ENCODE assay signal across 15 cellular contexts in genomic region chr2:145380436-145381017, GRCh38.
DNase-seq lines count a peak whose midpoint lies in the region; ATAC-seq, FAIRE-seq and TF ChIP-seq lines count a peak whose summit lies in the region.
"Had no signal": no experiment of that assay in that cellular context is flagged by ENCODE, and none has a peak within 500 bp of the region (broad histone marks: within the 10 kb centered on the region; RNA-seq: fewer than 3 reads in every experiment).

No MANE protein-coding gene starts in this region.

- TF ChIP-seq EP300 in A549 (IDR thresholded peaks at IDR 0.05): no peak

- no peaks in the 10 kb centered on the region for H3K79me2 ChIP-seq in HCT116 (ENCODE audit: insufficient read depth, low read length)

- no peak overlapping the region for H3K4me2 ChIP-seq in A549
- H3K4me2 ChIP-seq in HCT116 (ENCODE audit: low read length): no peak overlapping the region

- POLR2A ChIA-PET in A549 (lab: Yijun Ruan, JAX): no interaction called here
- POLR2A ChIA-PET in HCT116 (lab: Charles Lee): no interaction called here

- BruUV-seq in HCT116 (replicated peaks; lab: Mats Ljungman, UMichigan): no TSS peak

- no peaks in the 10 kb centered on the region for H3K27me3 ChIP-seq in HCT116 (ENCODE audit: insufficient read depth, low read length)
- no peaks in the 10 kb centered on the region for H3K27me3 ChIP-seq in foreskin keratinocyte
- no peaks in the 10 kb centered on the region; the same call in 1 of the 2 replicates for H3K27me3 ChIP-seq in HAP-1 (ENCODE audit: low read depth)
- H3K27me3 ChIP-seq: pancreas, transverse colon had no signal

- TF ChIP-seq POLR2A in A549 (IDR thresholded peaks at IDR 0.05; ENCODE audit: low read length) (no peak), HCT116 (IDR thresholded peaks at IDR 0.05; ENCODE audit: borderline replicate concordance, extremely low read depth, insufficient read depth, insufficient read length) (no peak)

- ATAC-seq in A549 (peak; percentile 49 to 56; a peak in 4 of 6 replicates), HCT116 (no peak; the same call in 1 of the 2 replicates), foreskin keratinocyte (peak; percentile 61), sciatic nerve (no peak)
- ATAC-seq: left cardiac atrium, pancreas had no signal

- no peaks in the 10 kb centered on the region for H3K36me3 ChIP-seq in HCT116 (ENCODE audit: control insufficient read depth in 1 of 2, insufficient read depth in 2 of 2, low read length in 2 of 2)
- H3K36me3 ChIP-seq in HAP-1 (replicated peaks): no peaks in the 10 kb centered on the region
- H3K36me3 ChIP-seq: pancreas, transverse colon had no signal

- DNase-seq in A549 (ENCODE audit: low read depth in 1 of 2, low spot score in 1 of 2): peak; percentile 2 to 58
- DNase-seq in HCT116 (ENCODE audit: low read depth, low spot score): peak; percentile 12
- DNase-seq in SK-MEL-5 (ENCODE audit: low read depth, low spot score): peak; percentile 39
- DNase-seq in foreskin keratinocyte: peak; percentile 61 to 80
- DNase-seq in C1 segment of cervical spinal cord (lab: John Stamatoyannopoulos, UW): no peak
- no peak for DNase-seq in HAP-1 (ENCODE audit: low spot score in 2 of 2)
- no peak for DNase-seq in sciatic nerve (ENCODE audit: low spot score)
- DNase-seq in T-helper 9 cell: no peak
- DNase-seq: activated B cell treated with CpG ODN at 0.5 μM for 24 hours, left cardiac atrium, NCI-H1048, pancreas, RPMI8226, transverse colon had no signal

- TF ChIP-seq RAD21 in A549 (conservative IDR thresholded peaks at IDR 0.05 in 1 of 2, IDR thresholded peaks at IDR 0.05 in 1 of 2) (no peak), HCT116 (IDR thresholded peaks at IDR 0.05; ENCODE audit: low read depth) (no peak)

- TF ChIP-seq CTCF in A549 (IDR thresholded peaks at IDR 0.05) (no peak), HCT116 (IDR thresholded peaks at IDR 0.05 in 2 of 3, conservative IDR thresholded peaks at IDR 0.05 in 1 of 3; ENCODE audit: borderline replicate concordance in 1 of 3, insufficient read depth in 1 of 3, low read depth in 2 of 3, low read length in 2 of 3) (no peak), foreskin keratinocyte (conservative IDR thresholded peaks at IDR 0.05) (no peak)

- no peaks in the 10 kb centered on the region for H4K20me1 ChIP-seq in HCT116 (ENCODE audit: insufficient read depth)

- WGBS in A549 (ENCODE audit: missing lambda C conversion rate): 55% methylated on average over 4 of the region's 4 CpGs

- FAIRE-seq in A549 (lab: Jason Lieb, UNC): no peak
- FAIRE-seq: pancreas had no signal

- no peak overlapping the region for H3K9ac ChIP-seq in HCT116 (ENCODE audit: low read length)

- intact Hi-C loops in HCT116 (cut with micrococcal nuclease) (no loop called here), sciatic nerve (cut with DNase I) (no loop called here)

- no peak overlapping the region for H2AFZ ChIP-seq in HCT116 (ENCODE audit: low read depth, low read length, poor library complexity, severe bottlenecking)

- peaks cover 8% of the 10 kb centered on the region; the same call in 1 of the 3 replicates for H3K4me1 ChIP-seq in A549
- peaks cover 0 to 8% of the 10 kb centered on the region in 2 experiments; a peak in 2 of 4 replicates for H3K4me1 ChIP-seq in HCT116 (ENCODE audit: control insufficient read depth in 1 of 2, insufficient read depth in 2 of 2, low read length in 2 of 2)
- no peaks in the 10 kb centered on the region for H3K4me1 ChIP-seq in foreskin keratinocyte
- no peaks in the 10 kb centered on the region for H3K4me1 ChIP-seq in HAP-1
- H3K4me1 ChIP-seq: pancreas, transverse colon had no signal

- H3K9me2 ChIP-seq in HCT116 (ENCODE audit: insufficient read depth): no peaks in the 10 kb centered on the region; the same call in 1 of the 2 replicates

- H3K9me3 ChIP-seq in A549 (no peaks in the 10 kb centered on the region), HCT116 (ENCODE audit: control insufficient read depth in 1 of 2, insufficient read depth in 1 of 2, low read depth in 1 of 2, low read length in 2 of 2) (no peaks in the 10 kb centered on the region), HAP-1 (no peaks in the 10 kb centered on the region)
- H3K9me3 ChIP-seq: pancreas, transverse colon had no signal

- CTCF ChIA-PET in A549 (lab: Yijun Ruan, JAX): no interaction called here
- CTCF ChIA-PET in HCT116 (lab: Charles Lee): no interaction called here

- RAD21 ChIA-PET in HCT116 (lab: Charles Lee; ENCODE audit: low non-redundant PET in 1 of 2, low total read pairs in 2 of 2, uncharacterized antibody in 2 of 2, unreplicated experiment in 2 of 2): no interaction called here

- H3K4me3 ChIP-seq in A549 (no peak overlapping the region), HCT116 (replicated peaks in 1 of 2; ENCODE audit: low read depth in 1 of 2, low read length in 2 of 2) (no peak overlapping the region), HAP-1 (no peak overlapping the region)
- H3K4me3 ChIP-seq: pancreas, transverse colon had no signal

- in situ Hi-C loops in SK-MEL-5 (cut with HindIII; ENCODE audit: low pct_unique_long_range_greater_than_20kb, low sequenced_read_pairs): no loop called here
- in situ Hi-C loops in HAP-1 (cut with MboI; ENCODE audit: low sequenced_read_pairs): no loop called here

- H3K27ac ChIP-seq in A549: no peak overlapping the region
- H3K27ac ChIP-seq in HCT116 (ENCODE audit: low read depth, low read length): no peak overlapping the region
- H3K27ac ChIP-seq in foreskin keratinocyte: no peak overlapping the region
- H3K27ac ChIP-seq: C4-2B, pancreas, transverse colon had no signal

TF ChIP-seq in A549, 52 proteins besides CTCF, POLR2A, EP300 and RAD21:
- peak in 1 of 2 experiments; percentile 59; a peak in 2 of 4 replicates for TF ChIP-seq CEBPB (IDR thresholded peaks at IDR 0.05)
- TF ChIP-seq HEYL (CRISPR knock-in tag; IDR thresholded peaks at IDR 0.05): no peak
- no peak for TF ChIP-seq PHF8 (IDR thresholded peaks at IDR 0.05; ENCODE audit: borderline replicate concordance, low read depth)
- no peak for TF ChIP-seq FOSL2 (IDR thresholded peaks at IDR 0.05)
- peak; percentile 66 for TF ChIP-seq FOSL2 (CRISPR knock-in tag; IDR thresholded peaks at IDR 0.05)
- TF ChIP-seq NPAS2 (CRISPR knock-in tag; IDR thresholded peaks at IDR 0.05; ENCODE audit: borderline replicate concordance): no peak
- TF ChIP-seq HOXB5 (CRISPR knock-in tag; IDR thresholded peaks at IDR 0.05): peak; percentile 65; the same call in 1 of the 2 replicates
- peak; percentile 45; the same call in 1 of the 2 replicates for TF ChIP-seq GATA3 (IDR thresholded peaks at IDR 0.05; ENCODE audit: borderline replicate concordance)

TF ChIP-seq in HCT116, 20 proteins besides CTCF, POLR2A, EP300 and RAD21:
- TF ChIP-seq POLR2AphosphoS5 (IDR thresholded peaks at IDR 0.05; ENCODE audit: low read depth, low read length) (no peak), JUND (IDR thresholded peaks at IDR 0.05) (no peak), EZH2phosphoT487 (IDR thresholded peaks at IDR 0.05; ENCODE audit: borderline replicate concordance) (no peak), YY1 (IDR thresholded peaks at IDR 0.05; ENCODE audit: extremely low read depth, insufficient replicate concordance, low read depth, low read length) (no peak), SIN3A (IDR thresholded peaks at IDR 0.05; ENCODE audit: low read depth) (no peak), SP1 (IDR thresholded peaks at IDR 0.05; ENCODE audit: low read depth) (no peak), CEBPB (IDR thresholded peaks at IDR 0.05; ENCODE audit: low read depth) (no peak), ZNF274 (IDR thresholded peaks at IDR 0.05; ENCODE audit: low read depth, low read length) (no peak), FOSL1 (IDR thresholded peaks at IDR 0.05; ENCODE audit: low read depth) (no peak), ATF3 (IDR thresholded peaks at IDR 0.05) (no peak), ZBTB33 (IDR thresholded peaks at IDR 0.05; ENCODE audit: extremely low read depth, insufficient replicate concordance, low read length) (no peak), SRF (IDR thresholded peaks at IDR 0.05; ENCODE audit: low read depth) (no peak)
TF ChIP-seq in HCT116: peak in this region for 0.

Comparison
In these comparisons a context has a peak if more than half of its experiments do, and no peak if none do; other contexts are left out.
1. ATAC-seq: peak in A549 (2 of 2) and foreskin keratinocyte (single experiment); none in HCT116 (single experiment) and sciatic nerve (single experiment).
2. DNase-seq: peak in A549 (2 of 2), HCT116 (single experiment), SK-MEL-5 (single experiment) and foreskin keratinocyte (2 of 2); none in C1 segment of cervical spinal cord (0 of 14), HAP-1 (0 of 2), sciatic nerve (single experiment) and T-helper 9 cell (single experiment).